In the genomic region with DNA sequence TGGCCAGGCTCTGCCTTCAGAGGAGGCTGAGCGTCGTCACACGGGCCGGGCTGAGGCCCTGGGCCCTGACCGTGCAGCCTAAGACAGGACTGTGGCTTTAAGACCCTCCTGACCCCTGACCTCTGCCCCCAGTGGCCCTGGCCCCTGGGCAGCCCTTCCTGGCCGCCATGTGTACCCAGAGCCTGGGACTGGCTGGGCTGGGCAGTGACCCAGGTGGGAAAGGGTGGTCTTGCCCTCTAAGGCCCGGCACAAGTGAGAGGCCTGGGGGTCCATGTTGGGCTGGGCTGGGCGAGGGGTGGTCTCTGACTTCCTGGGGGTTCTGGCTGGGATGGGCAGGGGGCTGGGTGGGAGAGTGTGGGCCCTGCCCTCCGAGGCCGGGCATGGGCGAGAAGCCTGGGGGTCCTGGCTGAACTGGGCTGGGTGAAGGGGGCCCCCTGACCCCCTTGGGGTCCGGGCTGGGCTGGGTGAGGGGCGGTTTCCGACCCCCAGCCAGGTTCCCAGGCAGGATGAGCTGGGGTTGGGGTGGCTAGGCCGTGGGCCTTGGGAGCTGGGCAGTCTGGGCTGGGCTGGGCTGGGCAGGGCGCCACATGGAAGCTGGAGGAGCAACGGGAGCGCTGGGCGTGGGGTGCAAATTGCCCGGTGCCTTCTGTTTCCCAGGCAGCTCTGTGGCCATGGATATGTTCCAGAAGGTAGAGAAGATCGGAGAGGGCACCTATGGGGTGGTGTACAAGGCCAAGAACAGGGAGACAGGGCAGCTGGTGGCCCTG, we compare ENCODE assay signal across 9 cellular contexts. TPM values are rescaled to one million over a fixed set of nuclear protein-coding genes. Genes with fewer than 3 reads are reported as not detected.
DNase-seq lines count a peak whose midpoint lies in the region; ATAC-seq, FAIRE-seq and TF ChIP-seq lines count a peak whose summit lies in the region.
"Had no signal": no experiment of that assay in that cellular context is flagged by ENCODE, and none has a peak within 500 bp of the region (broad histone marks: within the 10 kb centered on the region; RNA-seq: fewer than 3 reads in every experiment).

Gene CDK3, plus strand, starts transcription at position 101 of the 767 bp plus-strand sequence. Its CDS starts 571 bp downstream, at position 672.

- DNase-seq in GM12891 (ENCODE audit: insufficient read length, low spot score) (peak; percentile 15), PC-3 (no peak), iPS-NIHi11 (ENCODE audit: low spot score) (peak; percentile 8), germinal center (ENCODE audit: low spot score) (no peak), brain microvascular endothelial cell (no peak)
- no peak for DNase-seq in activated T-cell treated with anti-CD3 and anti-CD28 coated beads, Interleukin-2, amount 50 U/mL, for 48 hours

- no peaks in the 10 kb centered on the region for H3K9me3 ChIP-seq in PC-3 (ENCODE audit: low read length)

- intact Hi-C loops in PC-3 (cut with micrococcal nuclease): no loop called here

- H3K36me3 ChIP-seq in PC-3 (ENCODE audit: low read depth, low read length): no peaks in the 10 kb centered on the region; the same call in 1 of the 2 replicates
- no peaks in the 10 kb centered on the region for H3K36me3 ChIP-seq in brain microvascular endothelial cell (replicated peaks)

- in situ Hi-C loops in brain microvascular endothelial cell (cut with HindIII; ENCODE audit: low pct_ligation_motif_present, low sequenced_read_pairs): no loop called here

- H3K27me3 ChIP-seq in PC-3 (ENCODE audit: low read length): no peaks in the 10 kb centered on the region
- H3K27me3 ChIP-seq in brain microvascular endothelial cell (replicated peaks): no peaks in the 10 kb centered on the region

- no peak for TF ChIP-seq POLR2A in GM12891 (IDR thresholded peaks at IDR 0.05; ENCODE audit: low read depth, low read length)

- no peaks in the 10 kb centered on the region for H3K9me2 ChIP-seq in PC-3 (replicated peaks; ENCODE audit: low read length)

- no peaks in the 10 kb centered on the region for H4K20me1 ChIP-seq in PC-3 (ENCODE audit: low read length)

- H3K79me2 ChIP-seq in PC-3 (ENCODE audit: low read length): no peaks in the 10 kb centered on the region

- POLR2A ChIA-PET in PC-3 (lab: Charles Lee; ENCODE audit: unreplicated experiment): no interaction called here

- H3K9ac ChIP-seq in PC-3 (ENCODE audit: low read length): no peak within 1 kb of the TSS

- no TSS peak for BruUV-seq in PC-3 (replicated peaks; lab: Mats Ljungman, UMichigan)

- H3K4me2 ChIP-seq in PC-3 (ENCODE audit: low read length): no peak within 1 kb of the TSS

- peak; percentile 44; the same call in 1 of the 2 replicates for TF ChIP-seq CTCF in PC-3 (conservative IDR thresholded peaks at IDR 0.05; ENCODE audit: low read depth, low read length)
- TF ChIP-seq CTCF in brain microvascular endothelial cell (IDR thresholded peaks at IDR 0.05; ENCODE audit: low read depth, low read length, missing control alignments): no peak

- CTCF ChIA-PET in PC-3 (lab: Charles Lee): interaction anchor here (0.5 to 1.0 kb wide), 4 partner anchors 13 to 52 kb away, joined by 3 to 6 read pairs (median 5); no protein-coding TSS in a partner anchor

- ATAC-seq in PC-3: no peak
- ATAC-seq in GM19452 (IDR thresholded peaks at IDR 0.05; ENCODE audit: unreplicated experiment): no peak

- H3K27ac ChIP-seq in PC-3 (ENCODE audit: low read length) (no peak within 1 kb of the TSS), skin epidermis (peak within 1 kb of the TSS in 14 of 21 experiments; percentile 7 to 79 (median 40)), brain microvascular endothelial cell (no peak within 1 kb of the TSS)

- no peaks in the 10 kb centered on the region for H3F3A ChIP-seq in PC-3 (ENCODE audit: low read length, unreplicated experiment)

- FAIRE-seq in GM12891 (lab: Jason Lieb, UNC): no peak
- FAIRE-seq: H54 had no signal

- peaks cover 31% of the 10 kb centered on the region for H3K4me1 ChIP-seq in PC-3 (ENCODE audit: insufficient read depth, low read length)

- H3K4me3 ChIP-seq in PC-3 (ENCODE audit: low read length): no peak within 1 kb of the TSS
- no peak within 1 kb of the TSS for H3K4me3 ChIP-seq in skin epidermis
- H3K4me3 ChIP-seq in brain microvascular endothelial cell (ENCODE audit: low read depth, low read length): no peak within 1 kb of the TSS

- H2AFZ ChIP-seq in PC-3 (ENCODE audit: low read length): no peak within 1 kb of the TSS

TF ChIP-seq in GM12891, 5 proteins besides CTCF, POLR2A, EP300 and RAD21:
- TF ChIP-seq POLR2AphosphoS5 (IDR thresholded peaks at IDR 0.05; ENCODE audit: low read depth, low read length): no peak
- TF ChIP-seq TAF1 (IDR thresholded peaks at IDR 0.05; ENCODE audit: low read depth, low read length): no peak
- no peak for TF ChIP-seq PAX5 (IDR thresholded peaks at IDR 0.05; ENCODE audit: insufficient read depth, low read length, severe bottlenecking)
- TF ChIP-seq SPI1 (IDR thresholded peaks at IDR 0.05; ENCODE audit: low read depth, low read length): no peak
- TF ChIP-seq POU2F2 (IDR thresholded peaks at IDR 0.05; ENCODE audit: low read depth, low read length): no peak

RNA-seq across cellular contexts. Expression of gene CDK3, which starts in this region (rescaled TPM):
- 4.1 TPM for polyA plus RNA-seq in GM12891 (2012; ENCODE audit: low read depth, missing spikeins)
- total RNA-seq in PC-3 (2014; rRNA removed): 4.3 and 8.5 TPM in 2 replicates

Comparison
In these comparisons a context has a peak if more than half of its experiments do, and no peak if none do; other contexts are left out.
1. DNase-seq: peak in GM12891 (single experiment) and iPS-NIHi11 (single experiment); none in PC-3 (single experiment), activated T-cell treated with anti-CD3 and anti-CD28 coated beads, Interleukin-2, amount 50 U/mL, for 48 hours (0 of 2), germinal center (single experiment) and brain microvascular endothelial cell (single experiment).
2. H3K27ac ChIP-seq: peak in skin epidermis (14 of 21); none in PC-3 (single experiment) and brain microvascular endothelial cell (single experiment).